9 cellular contexts compared by ENCODE assay signal in genomic region chr1:210250665-210250997, GRCh38. TPM values are rescaled to one million over a fixed set of nuclear protein-coding genes. Genes with fewer than 3 reads are reported as not detected.
DNase-seq lines count a peak whose midpoint lies in the region; ATAC-seq and TF ChIP-seq lines count a peak whose summit lies in the region.
"Had no signal": no experiment of that assay in that cellular context is flagged by ENCODE, and none has a peak within 500 bp of the region (broad histone marks: within the 10 kb centered on the region; RNA-seq: fewer than 3 reads in every experiment).

No MANE protein-coding gene starts in this region.

- H3K4me3 ChIP-seq in dorsolateral prefrontal cortex, result peak overlapping the region; percentile 36 to 77 (median 65)

- DNase-seq in NOMO-1 treated with DMSO at 0.1 percent for 48 hours (lab: John Stamatoyannopoulos, UW; ENCODE audit: unreplicated experiment), result peak; percentile 23
- DNase-seq in NOMO-1 (lab: John Stamatoyannopoulos, UW; ENCODE audit: unreplicated experiment in 2 of 2), result no peak
- DNase-seq in NCI-H345 (lab: John Stamatoyannopoulos, UW), result peak; percentile 77
- DNase-seq in dorsolateral prefrontal cortex, result peak; percentile 56 to 83 (median 73)
- no peak for DNase-seq in natural killer cell
- DNase-seq in GM13977 (ENCODE audit: low spot score), result no peak
- DNase-seq in stimulated activated CD4-positive, alpha-beta T cell treated with anti-CD3 and anti-CD28 coated beads, Interleukin-1b, Interleukin-23, amount 100 ng/mL, for 48 hours, result no peak

- H3K9me3 Mint-ChIP-seq in natural killer cell, result no peaks in the 10 kb centered on the region

- peak overlapping the region; percentile 25 for H3K4me3 Mint-ChIP-seq in natural killer cell

- TF ChIP-seq CTCF in dorsolateral prefrontal cortex (IDR thresholded peaks at IDR 0.05 in 54 of 56, conservative IDR thresholded peaks at IDR 0.05 in 2 of 56; ENCODE audit: low read depth in 1 of 56, partially characterized antibody in 56 of 56), result no peak
- no peak for TF ChIP-seq CTCF in natural killer cell (IDR thresholded peaks at IDR 0.05)
- no peak for TF ChIP-seq CTCF in GM13977 (IDR thresholded peaks at IDR 0.05; ENCODE audit: extremely low read depth, insufficient read depth, missing control alignments)

- H3K27ac ChIP-seq in dorsolateral prefrontal cortex, result peak overlapping the region; percentile 27 to 95 (median 88)

- in situ Hi-C loops in GM13977 (cut with MboI; ENCODE audit: low pct_unique_long_range_greater_than_20kb, low sequenced_read_pairs, unreplicated experiment), result no loop called here

- ATAC-seq in natural killer cell (peak in 1 of 3 donors; percentile 26), GM21529 (IDR thresholded peaks at IDR 0.05; ENCODE audit: unreplicated experiment) (no peak)

- H3K27me3 ChIP-seq in dorsolateral prefrontal cortex, result no peaks in the 10 kb centered on the region

- H3K4me1 Mint-ChIP-seq in natural killer cell, result peaks cover 8 to 16% of the 10 kb centered on the region in 2 donors

- no peak overlapping the region for H3K27ac Mint-ChIP-seq in natural killer cell

- H3K27me3 Mint-ChIP-seq in natural killer cell (ENCODE audit: low read depth in 2 of 2), result peaks cover 37 to 51% of the 10 kb centered on the region in 2 donors

- H3K36me3 Mint-ChIP-seq in natural killer cell, result no peaks in the 10 kb centered on the region

- intact Hi-C loops in dorsolateral prefrontal cortex (cut with DNase I) (loop anchor here in 1 of 2 donors (2.0 kb wide), 1 partner anchor 16 kb away; no protein-coding TSS in a partner anchor), natural killer cell (cut with micrococcal nuclease) (no loop called here)

RNA-seq across cellular contexts. Expression of gene SERTAD4, which starts 18.0 kb away (rescaled TPM):
- total RNA-seq in dorsolateral prefrontal cortex (10 to 100 TPM in 23 of 120 experiments, 1 to 10 TPM in 97; 2.2 to 13.5 (median 7.3) TPM), natural killer cell (not detected)
- total RNA-seq: T-helper 2 cell treated with Interferon-gamma antibody and Interleukin-4, amounts not matched to agents 100 ng/mL and 5 ng/mL, for 36 hours had no signal

Comparison
In these comparisons a context has a peak if more than half of its experiments do, and no peak if none do; other contexts are left out.
1. DNase-seq: peak in NOMO-1 treated with DMSO at 0.1 percent for 48 hours (single experiment), NCI-H345 (single experiment) and dorsolateral prefrontal cortex (10 of 10); none in NOMO-1 (0 of 2), natural killer cell (single experiment), GM13977 (single experiment) and stimulated activated CD4-positive, alpha-beta T cell treated with anti-CD3 and anti-CD28 coated beads, Interleukin-1b, Interleukin-23, amount 100 ng/mL, for 48 hours (single experiment).